14 cellular contexts compared by ENCODE assay signal in genomic region chr16:86515780-86516617, GRCh38. TPM values are rescaled to one million over a fixed set of nuclear protein-coding genes. Genes with fewer than 3 reads are reported as not detected.
DNase-seq lines count a peak whose midpoint lies in the region; ATAC-seq and TF ChIP-seq lines count a peak whose summit lies in the region.
"Had no signal": no experiment of that assay in that cellular context is flagged by ENCODE, and none has a peak within 500 bp of the region (broad histone marks: within the 10 kb centered on the region; RNA-seq: fewer than 3 reads in every experiment).

No MANE protein-coding gene starts in this region.

- H3K4me3 Mint-ChIP-seq in GM23338: peak overlapping the region; percentile 55

- no peaks in the 10 kb centered on the region; the same call in 1 of the 3 replicates for H3K9me3 Mint-ChIP-seq in GM23338

- peaks cover 24% of the 10 kb centered on the region for H3K4me1 Mint-ChIP-seq in GM23338

- H3K36me3 ChIP-seq in GM23338 (ENCODE audit: insufficient read depth): no peaks in the 10 kb centered on the region
- H3K36me3 ChIP-seq in iPS-15b (ENCODE audit: control insufficient read depth, insufficient read depth, low read length): no peaks in the 10 kb centered on the region
- peaks cover 6% of the 10 kb centered on the region for H3K36me3 ChIP-seq in rectal smooth muscle tissue (ENCODE audit: control insufficient read depth, insufficient read depth, low read length)
- H3K36me3 ChIP-seq: adrenal gland, neutrophil had no signal

- H3K79me2 ChIP-seq in GM23338 (replicated peaks; ENCODE audit: insufficient read depth): no peaks in the 10 kb centered on the region

- peak; percentile 4 for ATAC-seq in GM23338
- ATAC-seq: foreskin keratinocyte had no signal

- no peak overlapping the region for H3K27ac Mint-ChIP-seq in GM23338

- peak overlapping the region; percentile 50 for H3K4me3 ChIP-seq in GM23338
- H3K4me3 ChIP-seq in astrocyte of the cerebellum (ENCODE audit: low read depth, low read length): peak overlapping the region; percentile 71
- H3K4me3 ChIP-seq in iPS-15b (ENCODE audit: low read depth, low read length): peak overlapping the region; percentile 32
- H3K4me3 ChIP-seq in rectal smooth muscle tissue (ENCODE audit: low read length): peak overlapping the region; percentile 80
- H3K4me3 ChIP-seq: adrenal gland had no signal

- H3K27ac ChIP-seq in GM23338 (ENCODE audit: low read depth) (no peak overlapping the region), rectal smooth muscle tissue (ENCODE audit: low read depth, low read length) (peak overlapping the region; percentile 95)
- H3K27ac ChIP-seq: adrenal gland, foreskin keratinocyte, neutrophil had no signal

- H4K20me1 ChIP-seq in GM23338 (replicated peaks; ENCODE audit: insufficient read depth): peaks cover 11% of the 10 kb centered on the region

- H3K9me2 ChIP-seq in GM23338 (ENCODE audit: insufficient read depth): no peaks in the 10 kb centered on the region

- H3K4me1 ChIP-seq in GM23338 (ENCODE audit: insufficient read depth): peaks cover 22% of the 10 kb centered on the region
- H3K4me1 ChIP-seq in iPS-15b (ENCODE audit: control insufficient read depth, insufficient read depth, low read length): no peaks in the 10 kb centered on the region
- H3K4me1 ChIP-seq in rectal smooth muscle tissue (ENCODE audit: control insufficient read depth, insufficient read depth, low read length): peaks cover 14% of the 10 kb centered on the region

- peaks cover 88% of the 10 kb centered on the region for H3K27me3 Mint-ChIP-seq in GM23338 (ENCODE audit: insufficient read depth, low read depth, poor library complexity)

- in situ Hi-C loops in astrocyte of the cerebellum (cut with HindIII; ENCODE audit: low sequenced_read_pairs): loop anchor here (5.0 kb wide), 2 partner anchors 174 to 444 kb away; no protein-coding TSS in a partner anchor

- H3K9me3 ChIP-seq in iPS-15b (ENCODE audit: control insufficient read depth, insufficient read depth, low read length): no peaks in the 10 kb centered on the region
- H3K9me3 ChIP-seq: adrenal gland, neutrophil had no signal

- TF ChIP-seq CTCF in GM23338 (conservative IDR thresholded peaks at IDR 0.05; ENCODE audit: low read depth in 2 of 2): no peak
- no peak for TF ChIP-seq CTCF in astrocyte of the cerebellum (IDR thresholded peaks at IDR 0.05; ENCODE audit: low read depth, low read length, missing control alignments)

- H3K9ac ChIP-seq in iPS-15b (ENCODE audit: low read depth, low read length): no peak overlapping the region
- peak overlapping the region; percentile 60 for H3K9ac ChIP-seq in rectal smooth muscle tissue (ENCODE audit: low read length)

- peaks cover 88% of the 10 kb centered on the region for H3K27me3 ChIP-seq in GM23338 (ENCODE audit: insufficient read depth)
- H3K27me3 ChIP-seq in iPS-15b (ENCODE audit: control insufficient read depth, insufficient read depth, low read length): peaks cover 89% of the 10 kb centered on the region
- peaks cover 3% of the 10 kb centered on the region for H3K27me3 ChIP-seq in rectal smooth muscle tissue (ENCODE audit: control insufficient read depth, insufficient read depth, low read length)

- H3K36me3 Mint-ChIP-seq in GM23338 (ENCODE audit: low read depth): no peaks in the 10 kb centered on the region

- DNase-seq in GM23338 (ENCODE audit: low spot score): no peak
- DNase-seq in astrocyte of the cerebellum (ENCODE audit: low read depth): no peak
- DNase-seq in NCI-H2196 (lab: John Stamatoyannopoulos, UW; ENCODE audit: unreplicated experiment): no peak
- DNase-seq in middle frontal gyrus (ENCODE audit: extremely low spot score, low spot score): no peak
- no peak for DNase-seq in foreskin melanocyte
- no peak for DNase-seq in NCI-H2029 (lab: John Stamatoyannopoulos, UW)
- DNase-seq: activated CD8-positive, alpha-beta memory T cell treated with anti-CD3 and anti-CD28 coated beads for 24 hours; adrenal gland; foreskin keratinocyte; NCI-H1105 treated with DMSO at 0.1 percent for 48 hours; T-helper 1 cell had no signal

- peak overlapping the region; percentile 76; the same call in 1 of the 2 replicates for H2AFZ ChIP-seq in GM23338

- H3F3A ChIP-seq in GM23338 (replicated peaks; ENCODE audit: low read depth): 0 out of 2 replicates have a peak, but pooled peaks cover 6% of the 10 kb centered on the region

- peak overlapping the region; percentile 78 for H3K4me2 ChIP-seq in GM23338

TF ChIP-seq in GM23338, 12 proteins besides CTCF, POLR2A, EP300 and RAD21:
- TF ChIP-seq EZH2phosphoT487 (IDR thresholded peaks at IDR 0.05; ENCODE audit: unreplicated experiment) (peak; percentile 65), EZH2 (IDR thresholded peaks at IDR 0.05; ENCODE audit: low read depth, unreplicated experiment) (peak; percentile 97), ZNF114 (CRISPR knock-in tag; IDR thresholded peaks at IDR 0.05) (no peak)
TF ChIP-seq in GM23338: peak in this region for 2.

RNA-seq across cellular contexts. Expression of gene FOXF1, which starts 5.7 kb away (rescaled TPM):
- total RNA-seq in GM23338 (2014; rRNA removed; shearing (Covaris generic)): 0.10 TPM in 1 of 2 replicates, not detected in the other
- polyA plus RNA-seq in GM23338 (2016; fragmentation: Nextera tagmentation; extraction: Ambion mirVana): 0.15 TPM in 1 of 2 replicates, not detected in the other
- total RNA-seq: foreskin keratinocyte had no signal
- polyA plus RNA-seq: foreskin keratinocyte had no signal

RNA-seq across cellular contexts. Expression of gene MTHFSD, which starts 39.0 kb away (rescaled TPM):
- 8.1 and 12.6 TPM in 2 replicates for total RNA-seq in GM23338 (2014; rRNA removed; shearing (Covaris generic))
- 7.2 and 9.7 TPM in 2 replicates for polyA plus RNA-seq in GM23338 (2016; fragmentation: Nextera tagmentation; extraction: Ambion mirVana)

RNA-seq across cellular contexts. Expression of gene FOXC2, which starts 50.6 kb away (rescaled TPM):
- not detected in 2 replicates for total RNA-seq in GM23338 (2014; rRNA removed; shearing (Covaris generic))
- polyA plus RNA-seq in GM23338 (2016; fragmentation: Nextera tagmentation; extraction: Ambion mirVana): 0.14 and 0.16 TPM in 2 replicates
- total RNA-seq: foreskin keratinocyte had no signal
- polyA plus RNA-seq: foreskin keratinocyte had no signal
